ENCODE assay signal across 35 cellular contexts in the genomic region with DNA sequence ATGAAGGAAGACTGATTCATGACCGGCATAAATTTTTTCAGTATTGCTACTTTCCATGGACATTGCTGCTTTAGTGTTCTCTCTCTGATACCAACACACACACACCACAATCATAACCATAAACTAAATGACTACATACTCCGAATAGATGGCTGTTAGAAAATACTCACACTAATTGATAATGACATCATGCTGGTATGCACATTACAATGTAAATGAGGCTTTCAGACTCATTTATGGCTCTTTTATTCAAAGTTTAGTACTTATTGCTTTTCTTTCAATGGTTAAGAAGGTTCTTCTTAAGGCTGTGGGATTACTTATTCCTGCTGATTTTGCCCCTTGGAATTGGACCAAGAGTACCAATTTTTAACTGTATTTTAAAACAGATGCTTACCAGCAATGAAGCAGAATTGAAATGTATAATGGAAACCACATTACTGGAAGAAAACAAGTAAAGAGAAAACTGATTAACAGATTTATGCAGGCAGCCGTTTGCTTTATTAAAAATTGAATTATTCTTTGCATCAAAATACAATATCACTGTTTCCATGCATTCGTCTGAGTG. TPM values are rescaled to one million over a fixed set of nuclear protein-coding genes. Genes with fewer than 3 reads are reported as not detected.
A peak's percentile ranks its signal among the peaks of the same experiment; 100 is the strongest.
DNase-seq lines count a peak whose midpoint lies in the region; ATAC-seq, FAIRE-seq and TF ChIP-seq lines count a peak whose summit lies in the region.
"Had no signal": no experiment of that assay in that cellular context is flagged by ENCODE, and none has a peak within 500 bp of the region (broad histone marks: within the 10 kb centered on the region; RNA-seq: fewer than 3 reads in every experiment).

No MANE protein-coding gene starts in this region.

- H3K27ac Mint-ChIP-seq in activated naive CD8-positive, alpha-beta T cell treated with anti-CD3 and anti-CD28 coated beads, Interleukin-2, amount 50 U/mL, for 24 hours, result no peak overlapping the region
- H3K27ac Mint-ChIP-seq: activated T-cell treated with anti-CD3 and anti-CD28 coated beads, Interleukin-2, amount 50 U/mL, for 24 hours; CD4-positive, alpha-beta memory T cell; progenitor cell of endocrine pancreas; T-helper 2 cell treated with Interferon-gamma antibody and Interleukin-4, amounts not matched to agents 5 μg/mL and 100 μg/mL, for 36 hours had no signal

- H3K36me3 ChIP-seq in HepG2 (replicated peaks in 1 of 2; ENCODE audit: control insufficient read depth in 1 of 2, insufficient read depth in 2 of 2, low read length in 2 of 2) (no peaks in the 10 kb centered on the region), right lobe of liver (no peaks in the 10 kb centered on the region), hepatocyte (replicated peaks; ENCODE audit: insufficient read depth, low read depth) (no peaks in the 10 kb centered on the region)
- H3K36me3 ChIP-seq: brain microvascular endothelial cell, gastrocnemius medialis, neutrophil, sigmoid colon, suprapubic skin had no signal

- no peaks in the 10 kb centered on the region for H3K4me1 Mint-ChIP-seq in activated naive CD8-positive, alpha-beta T cell treated with anti-CD3 and anti-CD28 coated beads, Interleukin-2, amount 50 U/mL, for 24 hours
- H3K4me1 Mint-ChIP-seq: CD4-positive, alpha-beta memory T cell had no signal

- H3K36me3 Mint-ChIP-seq in activated naive CD8-positive, alpha-beta T cell treated with anti-CD3 and anti-CD28 coated beads, Interleukin-2, amount 50 U/mL, for 24 hours (ENCODE audit: low read depth), result no peaks in the 10 kb centered on the region
- H3K36me3 Mint-ChIP-seq: CD4-positive, alpha-beta memory T cell had no signal

- H3K27ac ChIP-seq in HepG2 (ENCODE audit: extremely low read length, insufficient read depth, low read length) (no peak overlapping the region), right lobe of liver (no peak overlapping the region), hepatocyte (peak overlapping the region; percentile 37)
- H3K27ac ChIP-seq: epithelial cell of prostate, gastrocnemius medialis, neutrophil, sigmoid colon, suprapubic skin, VCaP had no signal

- ATAC-seq in HepG2 (no peak), right lobe of liver (no peak), left colon (no peak)
- ATAC-seq in activated naive CD8-positive, alpha-beta T cell treated with anti-CD3 and anti-CD28 coated beads, Interleukin-2, amount 50 U/mL, for 24 hours, result no peak

- TF ChIP-seq EP300 in HepG2 (IDR thresholded peaks at IDR 0.05; ENCODE audit: low read depth in 2 of 2, low read length in 2 of 2), result no peak
- no peak for TF ChIP-seq EP300 in HepG2 (CRISPR knock-in tag; IDR thresholded peaks at IDR 0.05; ENCODE audit: borderline replicate concordance)

- H3K4me3 ChIP-seq in HepG2 (replicated peaks in 1 of 3; ENCODE audit: insufficient read depth in 1 of 3, low read depth in 2 of 3, low read length in 3 of 3), result no peak overlapping the region
- H3K4me3 ChIP-seq in right lobe of liver, result no peak overlapping the region
- H3K4me3 ChIP-seq in hepatocyte, result no peak overlapping the region
- H3K4me3 ChIP-seq: gastrocnemius medialis, sigmoid colon, suprapubic skin had no signal

- H3K4me2 ChIP-seq in HepG2 (ENCODE audit: low read depth, low read length) (no peak overlapping the region), hepatocyte (peak overlapping the region; percentile 1)

- WGBS in HepG2 (ENCODE audit: low lambda C conversion rate), result 27% methylated on average over 4 of the region's 4 CpGs
- WGBS in right lobe of liver (ENCODE audit: insufficient coverage, low coverage, low lambda C conversion rate, missing lambda C conversion rate), result 49% methylated on average over 4 of the region's 4 CpGs
- WGBS in hepatocyte (ENCODE audit: low lambda C conversion rate, missing lambda C conversion rate), result 73% methylated on average over 4 of the region's 4 CpGs

- no peaks in the 10 kb centered on the region for H4K20me1 ChIP-seq in HepG2 (ENCODE audit: insufficient read depth, low read length)
- no peaks in the 10 kb centered on the region for H4K20me1 ChIP-seq in hepatocyte (ENCODE audit: insufficient read depth, poor library complexity, severe bottlenecking)

- no peak for TF ChIP-seq RAD21 in HepG2 (CRISPR knock-in tag; IDR thresholded peaks at IDR 0.05)

- TF ChIP-seq CTCF in HepG2 (CRISPR knock-in tag; IDR thresholded peaks at IDR 0.05), result no peak
- TF ChIP-seq CTCF in right lobe of liver (IDR thresholded peaks at IDR 0.05), result no peak
- TF ChIP-seq CTCF in hepatocyte (IDR thresholded peaks at IDR 0.05; ENCODE audit: poor library complexity), result no peak

- POLR2A ChIA-PET in HepG2 (lab: Yijun Ruan, JAX), result no interaction called here

- no peaks in the 10 kb centered on the region for H3K9me3 Mint-ChIP-seq in activated naive CD8-positive, alpha-beta T cell treated with anti-CD3 and anti-CD28 coated beads, Interleukin-2, amount 50 U/mL, for 24 hours
- H3K9me3 Mint-ChIP-seq: activated T-cell treated with anti-CD3 and anti-CD28 coated beads, Interleukin-2, amount 50 U/mL, for 24 hours; CD4-positive, alpha-beta memory T cell; T-helper 2 cell treated with Interferon-gamma antibody and Interleukin-4, amounts not matched to agents 5 μg/mL and 100 μg/mL, for 36 hours had no signal

- DNase-seq in HepG2 (ENCODE audit: low spot score) (no peak), right lobe of liver (no peak), astrocyte of the hippocampus (ENCODE audit: low read depth, low spot score) (peak; percentile 42), hepatocyte (ENCODE audit: low spot score) (no peak), NCI-H524 (lab: John Stamatoyannopoulos, UW) (no peak), left colon (no peak)
- DNase-seq in activated naive CD8-positive, alpha-beta T cell treated with anti-CD3 and anti-CD28 coated beads, Interleukin-2, amount 50 U/mL, for 24 hours, result no peak
- no peak for DNase-seq in activated naive CD4-positive, alpha-beta T cell treated with Interleukin-2 at 50 U/mL for 16 hours
- DNase-seq: 8988T; activated CD4-positive, alpha-beta T cell treated with anti-CD3 and anti-CD28 coated beads for 48 hours; activated gamma-delta T cell; activated T-cell treated with anti-CD3 and anti-CD28 coated beads, Interleukin-2, amount 50 U/mL, for 24 hours; AML-193; brain microvascular endothelial cell; CD4-positive, alpha-beta memory T cell; DMS 273 treated with DMSO at 0.1 percent for 48 hours; gastrocnemius medialis; KG1; mesendoderm; MM.1S; NCI-H2029; NCI-H2227 treated with DMSO at 0.1 percent for 48 hours; NCI-H774; sigmoid colon; stimulated activated CD4-positive, alpha-beta T cell treated with anti-CD3 and anti-CD28 coated beads, Interleukin-15, amount 100 ng/mL, for 24 hours; stimulated activated naive CD4-positive, alpha-beta T cell had no signal

- TF ChIP-seq POLR2A in HepG2 (IDR thresholded peaks at IDR 0.05; ENCODE audit: insufficient read depth in 1 of 2, low read depth in 2 of 2, low read length in 2 of 2) (no peak), right lobe of liver (IDR thresholded peaks at IDR 0.05) (no peak)

- H3K27me3 Mint-ChIP-seq in activated naive CD8-positive, alpha-beta T cell treated with anti-CD3 and anti-CD28 coated beads, Interleukin-2, amount 50 U/mL, for 24 hours, result peaks cover 2% of the 10 kb centered on the region
- H3K27me3 Mint-ChIP-seq: activated T-cell treated with anti-CD3 and anti-CD28 coated beads, Interleukin-2, amount 50 U/mL, for 24 hours; progenitor cell of endocrine pancreas had no signal

- H3K4me1 ChIP-seq in HepG2 (ENCODE audit: insufficient read depth, low read length) (no peaks in the 10 kb centered on the region), right lobe of liver (no peaks in the 10 kb centered on the region), hepatocyte (ENCODE audit: insufficient read depth) (no peaks in the 10 kb centered on the region)
- H3K4me1 ChIP-seq: gastrocnemius medialis had no signal

- intact Hi-C loops in HepG2 (cut with micrococcal nuclease; ENCODE audit: unreplicated experiment), result no loop called here
- intact Hi-C loops in right lobe of liver (cut with DNase I), result no loop called here
- intact Hi-C loops in left colon (cut with DNase I, micrococcal nuclease), result no loop called here

- H3K9me2 ChIP-seq in hepatocyte (replicated peaks; ENCODE audit: insufficient read depth), result no peaks in the 10 kb centered on the region

- H3K79me2 ChIP-seq in HepG2 (ENCODE audit: insufficient read depth, low read length) (no peaks in the 10 kb centered on the region), hepatocyte (no peaks in the 10 kb centered on the region)

- H3K9me3 ChIP-seq in HepG2 (ENCODE audit: low read length), result no peaks in the 10 kb centered on the region
- no peaks in the 10 kb centered on the region for H3K9me3 ChIP-seq in right lobe of liver
- no peaks in the 10 kb centered on the region for H3K9me3 ChIP-seq in hepatocyte (ENCODE audit: low read depth)
- H3K9me3 ChIP-seq: gastrocnemius medialis, neutrophil, sigmoid colon, suprapubic skin had no signal

- FAIRE-seq in HepG2 (lab: Jason Lieb, UNC), result no peak
- FAIRE-seq: GM12892, H1 had no signal

- no peak overlapping the region for H3K4me3 Mint-ChIP-seq in activated naive CD8-positive, alpha-beta T cell treated with anti-CD3 and anti-CD28 coated beads, Interleukin-2, amount 50 U/mL, for 24 hours
- H3K4me3 Mint-ChIP-seq: activated T-cell treated with anti-CD3 and anti-CD28 coated beads, Interleukin-2, amount 50 U/mL, for 24 hours; CD4-positive, alpha-beta memory T cell; T-helper 2 cell treated with Interferon-gamma antibody and Interleukin-4, amounts not matched to agents 5 μg/mL and 100 μg/mL, for 36 hours had no signal

- BruUV-seq in HepG2 (replicated peaks; lab: Mats Ljungman, UMichigan), result no TSS peak

- in situ Hi-C loops in HepG2 (cut with HindIII; ENCODE audit: extremely low pct_ligation_motif_present, low pct_unique_long_range_greater_than_20kb), result no loop called here

- H3K27me3 ChIP-seq in HepG2 (ENCODE audit: control insufficient read depth in 1 of 2, insufficient read depth in 2 of 2, low read length in 2 of 2), result no peaks in the 10 kb centered on the region
- no peaks in the 10 kb centered on the region for H3K27me3 ChIP-seq in right lobe of liver
- H3K27me3 ChIP-seq in hepatocyte, result no peaks in the 10 kb centered on the region
- H3K27me3 ChIP-seq: brain microvascular endothelial cell, gastrocnemius medialis, neutrophil, sigmoid colon, suprapubic skin had no signal

- H2AFZ ChIP-seq in HepG2 (ENCODE audit: low read length) (no peak overlapping the region), hepatocyte (no peak overlapping the region)

- CTCF ChIA-PET in HepG2 (lab: Yijun Ruan, JAX; ENCODE audit: low intra/inter-chr PET ratio, low total read pairs), result no interaction called here

- H3K9ac ChIP-seq in HepG2 (ENCODE audit: insufficient read depth, low read depth, low read length), result no peak overlapping the region

RNA-seq across cellular contexts. Expression of gene CABCOCO1, which starts 20.6 kb away (rescaled TPM):
- not detected in 2 replicates for total RNA-seq in HepG2 (2016; rRNA removed; fragmentation: Illumina TruSeq; extraction: Trizol)
- not detected in 2 replicates for total RNA-seq in HepG2 (2016; cell fraction: cytosol; rRNA removed; fragmentation: Illumina TruSeq; extraction: Trizol; ENCODE audit: low read depth)
- not detected in 2 replicates for total RNA-seq in HepG2 (2016; cell fraction: insoluble cytoplasmic fraction; rRNA removed; fragmentation: Illumina TruSeq; extraction: Trizol)
- total RNA-seq in HepG2 (2016; cell fraction: membrane; rRNA removed; fragmentation: Illumina TruSeq; extraction: Trizol), result not detected in 2 replicates
- not detected in 2 replicates for total RNA-seq in HepG2 (2016; cell fraction: nucleus; rRNA removed; fragmentation: Illumina TruSeq; extraction: Trizol)
- polyA plus RNA-seq in HepG2 (2011; rRNA removed), result not detected in 2 replicates
- polyA plus RNA-seq in HepG2 (2011; cell fraction: cytosol; rRNA removed), result not detected in 2 replicates
- not detected in 2 replicates for polyA plus RNA-seq in HepG2 (2011; cell fraction: nucleus; rRNA removed)
- polyA plus RNA-seq in HepG2 (2012), result not detected in 2 replicates
- not detected in 2 replicates for polyA plus RNA-seq in HepG2 (2016; cell fraction: cytosol; fragmentation: Illumina TruSeq; extraction: Trizol; ENCODE audit: low read depth)
- not detected in 2 replicates for polyA plus RNA-seq in HepG2 (2016; cell fraction: insoluble cytoplasmic fraction; fragmentation: Illumina TruSeq; extraction: Trizol; ENCODE audit: low read depth)
- not detected in 2 replicates for polyA plus RNA-seq in HepG2 (2016; cell fraction: membrane; fragmentation: Illumina TruSeq; extraction: Trizol; ENCODE audit: low read depth)
- not detected in 2 replicates for polyA plus RNA-seq in HepG2 (2016; cell fraction: nucleus; fragmentation: Illumina TruSeq; extraction: Trizol; ENCODE audit: insufficient read depth, low read depth)
- polyA minus RNA-seq in HepG2 (2011; rRNA and poly(A)+ RNA removed; ENCODE audit: low replicate concordance), result not detected in 2 replicates
- polyA minus RNA-seq in HepG2 (2011; cell fraction: cytosol; rRNA and poly(A)+ RNA removed), result not detected in 2 replicates
- not detected in 2 replicates for polyA minus RNA-seq in HepG2 (2011; cell fraction: nucleus; rRNA and poly(A)+ RNA removed)
- not detected for total RNA-seq in right lobe of liver
- total RNA-seq in hepatocyte, result 0.36 and 1.6 TPM in 2 replicates
- 0.33 and 1.4 TPM in 2 replicates for polyA plus RNA-seq in hepatocyte
- total RNA-seq in left colon, result not detected
- total RNA-seq: CD4-positive, alpha-beta memory T cell; gastrocnemius medialis; H1; HT1080; progenitor cell of endocrine pancreas; suprapubic skin had no signal
- polyA plus RNA-seq: CD4-positive, alpha-beta memory T cell; H1 had no signal
